In genomic region chr5:141349917-141350619, GRCh38 we compare ENCODE assay signal across 9 cellular contexts. TPM values are rescaled to one million over a fixed set of nuclear protein-coding genes. Genes with fewer than 3 reads are reported as not detected.
DNase-seq lines count a peak whose midpoint lies in the region; ATAC-seq and TF ChIP-seq lines count a peak whose summit lies in the region.
"Had no signal": no experiment of that assay in that cellular context is flagged by ENCODE, and none has a peak within 500 bp of the region (broad histone marks: within the 10 kb centered on the region; RNA-seq: fewer than 3 reads in every experiment).

Gene PCDHGB1 (plus strand): TSS chr5:141350099. CDS start chr5:141350261, 162 bp downstream.

- H3K9me3 Mint-ChIP-seq in osteocyte (ENCODE audit: unreplicated experiment): peaks cover 25% of the 10 kb centered on the region

- H3K27ac ChIP-seq in WERI-Rb-1: no peak within 1 kb of the TSS

- H3K27me3 ChIP-seq in WERI-Rb-1 (ENCODE audit: insufficient read depth, low read depth, severe bottlenecking): no peaks in the 10 kb centered on the region

- H3K27me3 Mint-ChIP-seq in osteocyte (ENCODE audit: unreplicated experiment): no peaks in the 10 kb centered on the region

- peak within 1 kb of the TSS; percentile 66 for H3K4me3 ChIP-seq in LNCaP clone FGC (ENCODE audit: low read depth, low read length)
- peak within 1 kb of the TSS; percentile 32 for H3K4me3 ChIP-seq in WERI-Rb-1 (ENCODE audit: low read depth, low read length)
- peak within 1 kb of the TSS; percentile 40 for H3K4me3 ChIP-seq in fibroblast of pulmonary artery (replicated peaks; ENCODE audit: low read depth, low read length)
- H3K4me3 ChIP-seq: lung had no signal

- no peaks in the 10 kb centered on the region for H3K36me3 ChIP-seq in WERI-Rb-1

- DNase-seq in AG08395 (ENCODE audit: low spot score) (peak; percentile 66), LNCaP clone FGC (ENCODE audit: low read depth) (peak; percentile 73), WERI-Rb-1 (peak; percentile 72), fibroblast of pulmonary artery (ENCODE audit: low read depth) (peak; percentile 66), osteocyte (ENCODE audit: extremely low spot score, unreplicated experiment) (no peak)

- H3K9me3 ChIP-seq in WERI-Rb-1 (ENCODE audit: severe bottlenecking): peaks cover 25% of the 10 kb centered on the region

- no peak within 1 kb of the TSS for H3K27ac Mint-ChIP-seq in osteocyte (ENCODE audit: unreplicated experiment)

- ATAC-seq in activated CD4-positive, CD25-positive, alpha-beta regulatory T cell treated with anti-CD3 and anti-CD28 coated beads, Interleukin-2, amount 50 U/mL, for 24 hours: no peak
- no peak for ATAC-seq in HG02588 (IDR thresholded peaks at IDR 0.05; ENCODE audit: unreplicated experiment)

- peaks cover 1% of the 10 kb centered on the region for H3K4me1 Mint-ChIP-seq in osteocyte (ENCODE audit: unreplicated experiment)

- H3K36me3 Mint-ChIP-seq in osteocyte (ENCODE audit: unreplicated experiment): peaks cover 1% of the 10 kb centered on the region

- TF ChIP-seq CTCF in GM12873 (IDR thresholded peaks at IDR 0.05; ENCODE audit: insufficient read depth, low read depth, low read length, missing control alignments) (peak; percentile 70), LNCaP clone FGC (IDR thresholded peaks at IDR 0.05; ENCODE audit: control insufficient read depth, extremely low read depth, insufficient read depth) (peak; percentile 78), WERI-Rb-1 (IDR thresholded peaks at IDR 0.05; ENCODE audit: low read depth, low read length) (peak; percentile 81), fibroblast of pulmonary artery (IDR thresholded peaks at IDR 0.05; ENCODE audit: low read length, missing control alignments) (peak; percentile 55), osteocyte (IDR thresholded peaks at IDR 0.05) (peak; percentile 33)

- H3K4me3 Mint-ChIP-seq in osteocyte (ENCODE audit: unreplicated experiment): no peak within 1 kb of the TSS

RNA-seq across cellular contexts. Expression of gene PCDHGB1, which starts in this region (rescaled TPM):
- total RNA-seq in osteocyte: 1.4 and 1.8 TPM in 2 replicates
